In genomic region chr1:7070389-7071029, GRCh38 we compare ENCODE assay signal across 9 cellular contexts.
DNase-seq lines count a peak whose midpoint lies in the region; ATAC-seq and TF ChIP-seq lines count a peak whose summit lies in the region.
"Had no signal": no experiment of that assay in that cellular context is flagged by ENCODE, and none has a peak within 500 bp of the region (broad histone marks: within the 10 kb centered on the region; RNA-seq: fewer than 3 reads in every experiment).

No MANE protein-coding gene starts in this region.

- ATAC-seq in GM18505 (IDR thresholded peaks at IDR 0.05; ENCODE audit: unreplicated experiment) = no peak

- H3K27me3 Mint-ChIP-seq in neural progenitor cell (ENCODE audit: insufficient read depth, low read depth) = peaks cover 9% of the 10 kb centered on the region

- H3K36me3 ChIP-seq in neural progenitor cell = no peaks in the 10 kb centered on the region

- H3K4me1 ChIP-seq in neural progenitor cell = peaks cover 4% of the 10 kb centered on the region

- no peak overlapping the region for H3K27ac Mint-ChIP-seq in neural progenitor cell
- H3K27ac Mint-ChIP-seq: activated naive CD4-positive, alpha-beta T cell treated with anti-CD3 and anti-CD28 coated beads, Interleukin-2, amount 50 U/mL, for 24 hours had no signal

- no peaks in the 10 kb centered on the region for H3K9me3 ChIP-seq in neural progenitor cell (ENCODE audit: low read depth)

- peak overlapping the region; percentile 79 for H3K4me3 Mint-ChIP-seq in neural progenitor cell
- H3K4me3 Mint-ChIP-seq: activated naive CD4-positive, alpha-beta T cell treated with anti-CD3 and anti-CD28 coated beads, Interleukin-2, amount 50 U/mL, for 24 hours had no signal

- H3K27me3 ChIP-seq in HL-60 (ENCODE audit: insufficient read depth, poor library complexity, severe bottlenecking) (no peaks in the 10 kb centered on the region), neural progenitor cell (peaks cover 5% of the 10 kb centered on the region)

- DNase-seq in CMK (ENCODE audit: low read depth) = peak; percentile 8
- DNase-seq in HL-60 (ENCODE audit: low read depth in 1 of 2, low spot score in 1 of 2) = peak; percentile 4 to 40
- peak; percentile 11 for DNase-seq in activated T-helper 1 cell treated with Interleukin-2 at 50 U/mL for 16 hours (ENCODE audit: low read depth)
- peak; percentile 49 for DNase-seq in fibroblast of the conjunctiva (ENCODE audit: low read depth)
- DNase-seq in neural progenitor cell (ENCODE audit: low spot score) = peak; percentile 89
- DNase-seq in superior temporal gyrus (ENCODE audit: extremely low spot score) = peak; percentile 76

- peaks cover 12% of the 10 kb centered on the region for H3K4me1 Mint-ChIP-seq in neural progenitor cell
- H3K4me1 Mint-ChIP-seq: activated naive CD4-positive, alpha-beta T cell treated with anti-CD3 and anti-CD28 coated beads, Interleukin-2, amount 50 U/mL, for 24 hours had no signal

- no peaks in the 10 kb centered on the region for H3K9me3 Mint-ChIP-seq in neural progenitor cell
- H3K9me3 Mint-ChIP-seq: activated naive CD4-positive, alpha-beta T cell treated with anti-CD3 and anti-CD28 coated beads, Interleukin-2, amount 50 U/mL, for 24 hours had no signal

- H3K4me3 ChIP-seq in HL-60 (replicated peaks; ENCODE audit: insufficient read depth, low read length) = no peak overlapping the region
- H3K4me3 ChIP-seq in neural progenitor cell = peak overlapping the region; percentile 49

- TF ChIP-seq POLR2A in GM18505 (IDR thresholded peaks at IDR 0.05; ENCODE audit: borderline replicate concordance, extremely low read depth, insufficient read depth, insufficient read length) = no peak

- H4K20me1 ChIP-seq in neural progenitor cell (ENCODE audit: low read depth) = peaks cover 28% of the 10 kb centered on the region

- no peaks in the 10 kb centered on the region for H3K36me3 Mint-ChIP-seq in neural progenitor cell
- H3K36me3 Mint-ChIP-seq: activated naive CD4-positive, alpha-beta T cell treated with anti-CD3 and anti-CD28 coated beads, Interleukin-2, amount 50 U/mL, for 24 hours had no signal

- TF ChIP-seq CTCF in HL-60 (IDR thresholded peaks at IDR 0.05; ENCODE audit: insufficient read depth, low read length) (peak; percentile 85), neural progenitor cell (IDR thresholded peaks at IDR 0.05) (peak; percentile 91)

- H3K27ac ChIP-seq in HL-60 (replicated peaks) (no peak overlapping the region), neural progenitor cell (no peak overlapping the region)

- H3F3A ChIP-seq in neural progenitor cell (ENCODE audit: low read depth) = peaks cover 3% of the 10 kb centered on the region

- H3K9ac ChIP-seq in neural progenitor cell = no peak overlapping the region

- peak overlapping the region; percentile 71 for H2AFZ ChIP-seq in neural progenitor cell (replicated peaks)

- no peaks in the 10 kb centered on the region for H3K79me2 ChIP-seq in neural progenitor cell (ENCODE audit: low read depth)

- H3K4me2 ChIP-seq in neural progenitor cell = peak overlapping the region; percentile 95

TF ChIP-seq in PFSK-1, 5 proteins besides CTCF, POLR2A, EP300 and RAD21:
- TF ChIP-seq REST (IDR thresholded peaks at IDR 0.05; ENCODE audit: insufficient read depth in 1 of 2, low read depth in 2 of 2, low read length in 2 of 2) = peak; percentile 67 to 70
- TF ChIP-seq SIN3A (IDR thresholded peaks at IDR 0.05; ENCODE audit: borderline replicate concordance, insufficient read depth, low read length) = no peak

Comparison
In these comparisons a context has a peak if more than half of its experiments do, and no peak if none do; other contexts are left out.
1. DNase-seq: peak in every context shown above with its lines; median percentile 89 in neural progenitor cell; 76 in superior temporal gyrus; 49 in fibroblast of the conjunctiva; 22 in HL-60; 11 in activated T-helper 1 cell treated with Interleukin-2 at 50 U/mL for 16 hours; 8 in CMK.